22 cellular contexts compared by ENCODE assay signal in the genomic region with DNA sequence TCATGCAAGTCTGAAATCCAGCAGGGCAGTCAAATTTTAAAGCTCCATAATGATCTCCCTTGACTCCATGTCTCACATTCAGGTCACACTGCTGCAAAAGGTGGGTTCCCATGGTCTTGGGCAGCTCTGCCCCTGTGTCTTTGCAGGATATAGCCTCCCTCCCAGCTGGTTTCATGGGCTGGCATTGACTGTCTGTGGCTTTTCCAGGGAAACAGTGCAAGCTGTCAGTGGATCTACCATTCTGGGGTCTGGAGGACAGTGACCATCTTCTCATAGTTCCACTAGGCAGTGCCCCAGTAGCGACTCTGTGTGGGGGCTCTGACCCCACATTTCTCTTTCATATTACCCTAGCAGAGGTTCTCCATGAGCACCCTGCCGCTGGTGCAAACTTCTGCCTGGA.
DNase-seq lines count a peak whose midpoint lies in the region; ATAC-seq and TF ChIP-seq lines count a peak whose summit lies in the region.
"Had no signal": no experiment of that assay in that cellular context is flagged by ENCODE, and none has a peak within 500 bp of the region (broad histone marks: within the 10 kb centered on the region; RNA-seq: fewer than 3 reads in every experiment).

No MANE protein-coding gene starts in this region.

- H3K27ac ChIP-seq in H9 (ENCODE audit: insufficient read length, low read depth, low read length) (no peak overlapping the region), RWPE2 (ENCODE audit: poor library complexity, severe bottlenecking) (no peak overlapping the region), sigmoid colon (no peak overlapping the region), transverse colon (no peak overlapping the region)

- peaks cover 22% of the 10 kb centered on the region for H3K27me3 Mint-ChIP-seq in H9 (ENCODE audit: low read depth)
- H3K27me3 Mint-ChIP-seq: CD4-positive, CD25-positive, alpha-beta regulatory T cell had no signal

- H3K36me3 ChIP-seq in RWPE2 (ENCODE audit: low read depth): no peaks in the 10 kb centered on the region
- H3K36me3 ChIP-seq in sigmoid colon: no peaks in the 10 kb centered on the region
- H3K36me3 ChIP-seq in transverse colon: no peaks in the 10 kb centered on the region
- H3K36me3 ChIP-seq: BE2C had no signal

- peaks cover 19 to 23% of the 10 kb centered on the region in 2 experiments for H3K4me1 Mint-ChIP-seq in H9
- H3K4me1 Mint-ChIP-seq: CD4-positive, CD25-positive, alpha-beta regulatory T cell; CD8-positive, alpha-beta memory T cell had no signal

- H3K23ac ChIP-seq in H9 (ENCODE audit: insufficient read length, low read depth, low read length): no peak overlapping the region

- no CpG with 5 or more reads among the region's 2 CpGs for WGBS in H9 (ENCODE audit: extremely low coverage, insufficient read length, low lambda C conversion rate)
- 88 to 90% methylated on average over 2 of the region's 2 CpGs for WGBS in sigmoid colon, 2 donors
- WGBS in transverse colon (ENCODE audit: low coverage in 1 of 2), 2 donors: 78 to 100% methylated on average over 1 to 2 of the region's 2 CpGs

- no peak overlapping the region for H2BK12ac ChIP-seq in H9 (ENCODE audit: insufficient read length, low read depth, low read length)

- H3K4me3 Mint-ChIP-seq in H9: no peak overlapping the region
- H3K4me3 Mint-ChIP-seq: CD4-positive, CD25-positive, alpha-beta regulatory T cell; CD8-positive, alpha-beta memory T cell; GM23338; HFFc6 had no signal

- H4K5ac ChIP-seq in H9 (ENCODE audit: insufficient read length, low read depth, low read length): no peak overlapping the region

- no peak overlapping the region for H2BK120ac ChIP-seq in H9 (ENCODE audit: low read depth, low read length, poor library complexity, severe bottlenecking)

- DNase-seq in H9: peak; percentile 3
- peak; percentile 7 for DNase-seq in RWPE2 (ENCODE audit: low spot score)
- peak; percentile 27 for DNase-seq in islet precursor cell
- peak; percentile 32 for DNase-seq in sigmoid colon
- no peak for DNase-seq in GM03348 (ENCODE audit: low spot score)
- no peak for DNase-seq in activated CD4-positive, alpha-beta T cell treated with anti-CD3 and anti-CD28 coated beads, Interleukin-2, amount 50 U/mL, for 1 hour
- DNase-seq in transverse colon: no peak
- DNase-seq: ACHN; BE2C; C1 segment of cervical spinal cord; CD4-positive, CD25-positive, alpha-beta regulatory T cell; CD8-positive, alpha-beta memory T cell; COR-L47; DMS 273 treated with DMSO at 0.1 percent for 48 hours; DMS53; DND-41; EL; HFFc6; IMR-90 had no signal

- H2BK15ac ChIP-seq in H9 (ENCODE audit: low read depth, low read length): no peak overlapping the region

- TF ChIP-seq EP300 in sigmoid colon (IDR thresholded peaks at IDR 0.05) (no peak), transverse colon (IDR thresholded peaks at IDR 0.05; ENCODE audit: low read depth) (no peak)

- no peak overlapping the region for H3K14ac ChIP-seq in H9 (ENCODE audit: insufficient read depth, low read length)

- no peak overlapping the region for H3K56ac ChIP-seq in H9 (ENCODE audit: insufficient read length, low read depth, low read length)

- H3K79me1 ChIP-seq in H9 (ENCODE audit: insufficient read depth, low read depth, low read length, poor library complexity, severe bottlenecking): no peaks in the 10 kb centered on the region

- no peak overlapping the region for H3K9ac ChIP-seq in H9 (ENCODE audit: extremely low read depth, insufficient read length, low read length)

- no peak overlapping the region for H2BK5ac ChIP-seq in H9 (ENCODE audit: insufficient read length, low read length)

- H4K8ac ChIP-seq in H9 (replicated peaks; ENCODE audit: insufficient read length, low read depth, low read length): no peak overlapping the region

- no peaks in the 10 kb centered on the region for H4K20me1 ChIP-seq in H9 (ENCODE audit: control insufficient read depth, insufficient read depth, insufficient read length)

- ATAC-seq in RWPE2 (ENCODE audit: low read depth) (no peak), GM18520 (IDR thresholded peaks at IDR 0.05; ENCODE audit: unreplicated experiment) (no peak)
- ATAC-seq: GM23338, HCT116 had no signal

- H3K79me2 ChIP-seq in H9 (ENCODE audit: insufficient read depth, low read length): no peaks in the 10 kb centered on the region

- no peak overlapping the region for H3K4me2 ChIP-seq in H9 (ENCODE audit: insufficient read depth, insufficient read length, low read length)
- H3K4me2 ChIP-seq: GM23338 had no signal

- TF ChIP-seq POLR2A in sigmoid colon (IDR thresholded peaks at IDR 0.05): no peak
- TF ChIP-seq POLR2A in transverse colon (IDR thresholded peaks at IDR 0.05): no peak

- H3K18ac ChIP-seq in H9 (ENCODE audit: insufficient read length, low read depth, low read length): no peak overlapping the region

- H2AK5ac ChIP-seq in H9 (ENCODE audit: insufficient read length, low read length): no peak overlapping the region

- no peak overlapping the region for H3K4me3 ChIP-seq in RWPE2 (ENCODE audit: severe bottlenecking)
- H3K4me3 ChIP-seq in sigmoid colon: no peak overlapping the region
- H3K4me3 ChIP-seq in transverse colon: no peak overlapping the region
- H3K4me3 ChIP-seq: GM23338 had no signal

- no peaks in the 10 kb centered on the region for H3K23me2 ChIP-seq in H9 (ENCODE audit: insufficient read length, low read depth, low read length, poor library complexity, severe bottlenecking)

- H4K91ac ChIP-seq in H9 (ENCODE audit: insufficient read length, low read depth, low read length): no peak overlapping the region

- H3K27me3 ChIP-seq in H9 (ENCODE audit: insufficient read depth, low read length) (no peaks in the 10 kb centered on the region), RWPE2 (ENCODE audit: insufficient read depth, poor library complexity, severe bottlenecking) (no peaks in the 10 kb centered on the region), sigmoid colon (no peaks in the 10 kb centered on the region), transverse colon (no peaks in the 10 kb centered on the region)

- TF ChIP-seq CTCF in H9 (conservative IDR thresholded peaks at IDR 0.05) (no peak), RWPE2 (IDR thresholded peaks at IDR 0.05; ENCODE audit: poor library complexity, severe bottlenecking) (no peak), sigmoid colon (IDR thresholded peaks at IDR 0.05) (no peak), transverse colon (IDR thresholded peaks at IDR 0.05) (no peak)

- intact Hi-C loops in sigmoid colon (cut with DNase I) (no loop called here), transverse colon (cut with DNase I; ENCODE audit: low total_unique reads) (no loop called here)

- H2BK20ac ChIP-seq in H9 (ENCODE audit: low read depth, low read length, poor library complexity, severe bottlenecking): no peak overlapping the region

- no peak overlapping the region for H3K27ac Mint-ChIP-seq in H9
- H3K27ac Mint-ChIP-seq: CD4-positive, CD25-positive, alpha-beta regulatory T cell; CD8-positive, alpha-beta memory T cell; GM23338; HFFc6 had no signal

- H3K9me3 ChIP-seq in H9 (ENCODE audit: control insufficient read depth, low read depth, low read length) (no peaks in the 10 kb centered on the region), RWPE2 (ENCODE audit: severe bottlenecking) (no peaks in the 10 kb centered on the region), sigmoid colon (no peaks in the 10 kb centered on the region), transverse colon (no peaks in the 10 kb centered on the region)
- H3K9me3 ChIP-seq: BE2C had no signal

- H3K36me3 Mint-ChIP-seq in H9 (ENCODE audit: insufficient read depth in 1 of 3, low read depth in 3 of 3): peaks cover 19 to 31% (median 22%) of the 10 kb centered on the region in 3 experiments
- H3K36me3 Mint-ChIP-seq: CD4-positive, CD25-positive, alpha-beta regulatory T cell had no signal

- H3T11ph ChIP-seq in H9 (ENCODE audit: low read length): no peak overlapping the region

- H3K4ac ChIP-seq in H9 (ENCODE audit: low read depth, low read length): no peak overlapping the region

- in situ Hi-C loops in transverse colon (cut with MboI; ENCODE audit: low pct_ligation_motif_present in 1 of 4, low pct_unique_long_range_greater_than_20kb in 1 of 4, low sequenced_read_pairs in 3 of 4): no loop called here

- no peaks in the 10 kb centered on the region; the same call in 1 of the 2 replicates for H3K4me1 ChIP-seq in H9 (ENCODE audit: insufficient read depth, low read length)
- peaks cover 3% of the 10 kb centered on the region for H3K4me1 ChIP-seq in RWPE2 (ENCODE audit: insufficient read depth, poor library complexity, severe bottlenecking)
- no peaks in the 10 kb centered on the region for H3K4me1 ChIP-seq in sigmoid colon
- H3K4me1 ChIP-seq in transverse colon: no peaks in the 10 kb centered on the region
- H3K4me1 ChIP-seq: BE2C had no signal

- peaks cover 23 to 26% of the 10 kb centered on the region in 2 experiments for H3K9me3 Mint-ChIP-seq in H9

- H2AFZ ChIP-seq in H9 (ENCODE audit: low read length): no peak overlapping the region
- H2AFZ ChIP-seq: GM23338 had no signal

Comparison
In these comparisons a context has a peak if more than half of its experiments do, and no peak if none do; other contexts are left out.
1. DNase-seq: peak in H9 (single experiment), RWPE2 (single experiment), islet precursor cell (single experiment) and sigmoid colon (single experiment); none in GM03348 (single experiment), activated CD4-positive, alpha-beta T cell treated with anti-CD3 and anti-CD28 coated beads, Interleukin-2, amount 50 U/mL, for 1 hour (single experiment) and transverse colon (single experiment).